Comparison of ENCODE assay signal across 9 cellular contexts in the genomic region with DNA sequence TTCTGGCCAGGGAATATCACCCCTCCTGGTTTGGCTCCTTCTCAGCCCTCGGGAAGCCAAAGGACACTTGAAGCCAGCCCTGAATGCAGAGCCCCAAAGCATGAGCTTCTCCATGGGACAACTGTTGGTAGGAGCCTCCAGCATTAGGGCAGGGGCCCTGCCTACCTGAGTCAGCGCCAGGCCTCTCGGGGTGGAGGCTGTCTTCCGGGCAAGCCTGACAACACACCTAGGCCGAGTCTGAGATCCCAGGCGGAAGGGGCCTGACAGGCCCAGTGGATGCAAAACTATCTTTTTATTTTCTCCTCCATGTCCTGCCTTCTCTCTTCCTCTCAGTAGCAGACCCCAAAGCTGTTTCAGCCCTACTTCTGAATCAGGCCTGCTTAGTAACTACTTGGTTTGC. TPM values are rescaled to one million over a fixed set of nuclear protein-coding genes. Genes with fewer than 3 reads are reported as not detected.
DNase-seq lines count a peak whose midpoint lies in the region; ATAC-seq and TF ChIP-seq lines count a peak whose summit lies in the region.
"Had no signal": no experiment of that assay in that cellular context is flagged by ENCODE, and none has a peak within 500 bp of the region (broad histone marks: within the 10 kb centered on the region; RNA-seq: fewer than 3 reads in every experiment).

No MANE protein-coding gene starts in this region.

- H3K4me3 ChIP-seq in hepatocyte (no peak overlapping the region), skeletal muscle tissue (ENCODE audit: low read length in 3 of 3) (no peak overlapping the region)

- H3K36me3 ChIP-seq in hepatocyte (replicated peaks; ENCODE audit: insufficient read depth, low read depth) = no peaks in the 10 kb centered on the region
- H3K36me3 ChIP-seq in skeletal muscle tissue (ENCODE audit: control insufficient read depth in 3 of 3, insufficient read depth in 3 of 3, low read length in 3 of 3) = peaks cover 0 to 8% (median 0%) of the 10 kb centered on the region in 3 donors

- no peak overlapping the region for H3K4ac ChIP-seq in H9 (ENCODE audit: low read depth, low read length)

- no peak overlapping the region for H3T11ph ChIP-seq in H9 (ENCODE audit: low read length)

- WGBS in H9 (ENCODE audit: extremely low coverage, insufficient read length, low lambda C conversion rate) = no CpG with 5 or more reads among the region's 6 CpGs
- WGBS in hepatocyte (ENCODE audit: low lambda C conversion rate, missing lambda C conversion rate) = 87% methylated on average over 6 of the region's 6 CpGs

- H3K27ac ChIP-seq in H9 (ENCODE audit: insufficient read length, low read depth, low read length) (no peak overlapping the region), hepatocyte (peak overlapping the region; percentile 99), skeletal muscle tissue (ENCODE audit: low read depth, low read length) (no peak overlapping the region)

- H3K36me3 Mint-ChIP-seq in H9 (ENCODE audit: insufficient read depth in 1 of 3, low read depth in 3 of 3) = peaks cover 2 to 10% (median 8%) of the 10 kb centered on the region in 3 experiments; a peak in 5 of 7 replicates
- H3K36me3 Mint-ChIP-seq in activated T-helper 1 cell treated with anti-CD3 and anti-CD28 coated beads, Interleukin-12 subunit alpha, Interleukin-12 subunit beta, Interleukin-2, Interleukin-4 antibody, amounts not matched to agents 30 ng/mL and 10 ng/mL and 1 ng/mL, durations not matched to agents 14 hours and 24 hours and 36 hours (ENCODE audit: low read depth) = peaks cover 22% of the 10 kb centered on the region

- no peaks in the 10 kb centered on the region for H3K9me3 ChIP-seq in H9 (ENCODE audit: control insufficient read depth, low read depth, low read length)
- no peaks in the 10 kb centered on the region for H3K9me3 ChIP-seq in hepatocyte (ENCODE audit: low read depth)
- no peaks in the 10 kb centered on the region for H3K9me3 ChIP-seq in skeletal muscle tissue (ENCODE audit: control insufficient read depth in 3 of 3, low read length in 3 of 3)

- no peaks in the 10 kb centered on the region for H4K20me1 ChIP-seq in H9 (ENCODE audit: control insufficient read depth, insufficient read depth, insufficient read length)
- peaks cover 68% of the 10 kb centered on the region for H4K20me1 ChIP-seq in hepatocyte (ENCODE audit: insufficient read depth, poor library complexity, severe bottlenecking)

- ATAC-seq in GM21723 (IDR thresholded peaks at IDR 0.05; ENCODE audit: unreplicated experiment) (no peak), omental fat pad (ENCODE audit: low FRiP score) (no peak), HG03457 (IDR thresholded peaks at IDR 0.05; ENCODE audit: unreplicated experiment) (no peak)

- no peak overlapping the region for H2AK5ac ChIP-seq in H9 (ENCODE audit: insufficient read length, low read length)

- H3K18ac ChIP-seq in H9 (ENCODE audit: insufficient read length, low read depth, low read length) = no peak overlapping the region

- H4K91ac ChIP-seq in H9 (ENCODE audit: insufficient read length, low read depth, low read length) = no peak overlapping the region

- H2BK20ac ChIP-seq in H9 (ENCODE audit: low read depth, low read length, poor library complexity, severe bottlenecking) = no peak overlapping the region

- H4K5ac ChIP-seq in H9 (ENCODE audit: insufficient read length, low read depth, low read length) = no peak overlapping the region

- no peaks in the 10 kb centered on the region; the same call in 1 of the 2 replicates for H3K27me3 Mint-ChIP-seq in H9 (ENCODE audit: low read depth)
- H3K27me3 Mint-ChIP-seq in activated T-helper 1 cell treated with anti-CD3 and anti-CD28 coated beads, Interleukin-12 subunit alpha, Interleukin-12 subunit beta, Interleukin-2, Interleukin-4 antibody, amounts not matched to agents 30 ng/mL and 10 ng/mL and 1 ng/mL, durations not matched to agents 14 hours and 24 hours and 36 hours (ENCODE audit: insufficient read depth) = no peaks in the 10 kb centered on the region

- intact Hi-C loops in activated T-helper 1 cell treated with anti-CD3 and anti-CD28 coated beads, Interleukin-12 subunit alpha, Interleukin-12 subunit beta, Interleukin-2, Interleukin-4 antibody, amounts not matched to agents 30 ng/mL and 10 ng/mL and 1 ng/mL, durations not matched to agents 14 hours and 24 hours and 36 hours (cut with micrococcal nuclease) = no loop called here

- H3K27me3 ChIP-seq in H9 (ENCODE audit: insufficient read depth, low read length) (no peaks in the 10 kb centered on the region), hepatocyte (no peaks in the 10 kb centered on the region), skeletal muscle tissue (ENCODE audit: control insufficient read depth in 3 of 3, insufficient read depth in 3 of 3, low read length in 3 of 3) (no peaks in the 10 kb centered on the region)

- H3K4me2 ChIP-seq in H9 (ENCODE audit: insufficient read depth, insufficient read length, low read length) (no peak overlapping the region), hepatocyte (peak overlapping the region; percentile 77)

- no peak overlapping the region for H3K56ac ChIP-seq in H9 (ENCODE audit: insufficient read length, low read depth, low read length)

- H3K4me1 ChIP-seq in H9 (ENCODE audit: insufficient read depth, low read length) (peaks cover 10% of the 10 kb centered on the region; the same call in 1 of the 2 replicates), hepatocyte (ENCODE audit: insufficient read depth) (peaks cover 29% of the 10 kb centered on the region), skeletal muscle tissue (ENCODE audit: control insufficient read depth in 3 of 3, insufficient read depth in 3 of 3, low read length in 3 of 3) (peaks cover 23 to 35% (median 27%) of the 10 kb centered on the region in 3 donors)

- DNase-seq in H9 (no peak), hepatocyte (ENCODE audit: low spot score) (peak; percentile 53), 8988T (no peak), omental fat pad (ENCODE audit: low spot score) (no peak)
- DNase-seq in activated T-helper 1 cell treated with anti-CD3 and anti-CD28 coated beads, Interleukin-12 subunit alpha, Interleukin-12 subunit beta, Interleukin-2, Interleukin-4 antibody, amounts not matched to agents 30 ng/mL and 10 ng/mL and 1 ng/mL, durations not matched to agents 14 hours and 24 hours and 36 hours (ENCODE audit: low spot score) = no peak
- DNase-seq: NCI-H1048 had no signal

- no peaks in the 10 kb centered on the region for H3K9me3 Mint-ChIP-seq in H9
- H3K9me3 Mint-ChIP-seq in activated T-helper 1 cell treated with anti-CD3 and anti-CD28 coated beads, Interleukin-12 subunit alpha, Interleukin-12 subunit beta, Interleukin-2, Interleukin-4 antibody, amounts not matched to agents 30 ng/mL and 10 ng/mL and 1 ng/mL, durations not matched to agents 14 hours and 24 hours and 36 hours = no peaks in the 10 kb centered on the region

- H2BK5ac ChIP-seq in H9 (ENCODE audit: insufficient read length, low read length) = no peak overlapping the region

- no peak for TF ChIP-seq CTCF in H9 (conservative IDR thresholded peaks at IDR 0.05)
- no peak for TF ChIP-seq CTCF in hepatocyte (IDR thresholded peaks at IDR 0.05; ENCODE audit: poor library complexity)
- no peak for TF ChIP-seq CTCF in omental fat pad (IDR thresholded peaks at IDR 0.05)

- no peak overlapping the region for H3K4me3 Mint-ChIP-seq in H9
- H3K4me3 Mint-ChIP-seq in activated T-helper 1 cell treated with anti-CD3 and anti-CD28 coated beads, Interleukin-12 subunit alpha, Interleukin-12 subunit beta, Interleukin-2, Interleukin-4 antibody, amounts not matched to agents 30 ng/mL and 10 ng/mL and 1 ng/mL, durations not matched to agents 14 hours and 24 hours and 36 hours = peak overlapping the region; percentile 86

- peak overlapping the region in 2 of 3 experiments; percentile 34 to 51; a peak in 3 of 7 replicates for H3K27ac Mint-ChIP-seq in H9
- peak overlapping the region; percentile 27 for H3K27ac Mint-ChIP-seq in activated T-helper 1 cell treated with anti-CD3 and anti-CD28 coated beads, Interleukin-12 subunit alpha, Interleukin-12 subunit beta, Interleukin-2, Interleukin-4 antibody, amounts not matched to agents 30 ng/mL and 10 ng/mL and 1 ng/mL, durations not matched to agents 14 hours and 24 hours and 36 hours

- H3K79me2 ChIP-seq in H9 (ENCODE audit: insufficient read depth, low read length) = peaks cover 9% of the 10 kb centered on the region; the same call in 1 of the 2 replicates
- peaks cover 87% of the 10 kb centered on the region for H3K79me2 ChIP-seq in hepatocyte

- no peak overlapping the region for H2BK120ac ChIP-seq in H9 (ENCODE audit: low read depth, low read length, poor library complexity, severe bottlenecking)

- H3K79me1 ChIP-seq in H9 (ENCODE audit: insufficient read depth, low read depth, low read length, poor library complexity, severe bottlenecking) = peaks cover 3% of the 10 kb centered on the region

- no peaks in the 10 kb centered on the region for H3K9me2 ChIP-seq in hepatocyte (replicated peaks; ENCODE audit: insufficient read depth)

- H2AFZ ChIP-seq in H9 (ENCODE audit: low read length) (no peak overlapping the region), hepatocyte (no peak overlapping the region)

- no peak overlapping the region for H3K23ac ChIP-seq in H9 (ENCODE audit: insufficient read length, low read depth, low read length)

- H3K23me2 ChIP-seq in H9 (ENCODE audit: insufficient read length, low read depth, low read length, poor library complexity, severe bottlenecking) = no peaks in the 10 kb centered on the region

- no peak overlapping the region for H4K8ac ChIP-seq in H9 (replicated peaks; ENCODE audit: insufficient read length, low read depth, low read length)

- no peak overlapping the region for H2BK12ac ChIP-seq in H9 (ENCODE audit: insufficient read length, low read depth, low read length)

- peaks cover 29 to 50% of the 10 kb centered on the region in 2 experiments for H3K4me1 Mint-ChIP-seq in H9
- peaks cover 69% of the 10 kb centered on the region for H3K4me1 Mint-ChIP-seq in activated T-helper 1 cell treated with anti-CD3 and anti-CD28 coated beads, Interleukin-12 subunit alpha, Interleukin-12 subunit beta, Interleukin-2, Interleukin-4 antibody, amounts not matched to agents 30 ng/mL and 10 ng/mL and 1 ng/mL, durations not matched to agents 14 hours and 24 hours and 36 hours (ENCODE audit: low read depth)

- H3K9ac ChIP-seq in H9 (ENCODE audit: extremely low read depth, insufficient read length, low read length) (no peak overlapping the region), skeletal muscle tissue (ENCODE audit: low read depth in 1 of 3, low read length in 3 of 3) (peak overlapping the region in 2 of 3 donors; percentile 33 to 57)

- no peak overlapping the region for H2BK15ac ChIP-seq in H9 (ENCODE audit: low read depth, low read length)

- H3K14ac ChIP-seq in H9 (ENCODE audit: insufficient read depth, low read length) = no peak overlapping the region

RNA-seq across cellular contexts. Expression of a gene that starts 27.6 kb away (rescaled TPM):
- total RNA-seq in H9 (2021) = 117 and 118 TPM in 2 replicates
- total RNA-seq in activated T-helper 1 cell treated with anti-CD3 and anti-CD28 coated beads, Interleukin-12 subunit alpha, Interleukin-12 subunit beta, Interleukin-2, Interleukin-4 antibody, amounts not matched to agents 30 ng/mL and 10 ng/mL and 1 ng/mL, durations not matched to agents 14 hours and 24 hours and 36 hours = 0.21 and 0.34 TPM in 2 replicates
- 4.3 and 4.4 TPM in 2 replicates for total RNA-seq in hepatocyte
- polyA plus RNA-seq in hepatocyte = 3.1 and 3.5 TPM in 2 replicates
- 4.2 TPM for total RNA-seq in skeletal muscle tissue
- under 1 TPM in 1 of 4 donors, not detected in 3; 0.32 TPM for total RNA-seq in omental fat pad

RNA-seq across cellular contexts. Expression of a gene that starts 49.5 kb away (rescaled TPM):
- total RNA-seq in H9 (2021) = 43.9 and 44.4 TPM in 2 replicates
- 25.3 and 31.6 TPM in 2 replicates for total RNA-seq in activated T-helper 1 cell treated with anti-CD3 and anti-CD28 coated beads, Interleukin-12 subunit alpha, Interleukin-12 subunit beta, Interleukin-2, Interleukin-4 antibody, amounts not matched to agents 30 ng/mL and 10 ng/mL and 1 ng/mL, durations not matched to agents 14 hours and 24 hours and 36 hours
- total RNA-seq in hepatocyte = 12.2 and 15.3 TPM in 2 replicates
- polyA plus RNA-seq in hepatocyte = 16.4 and 17.9 TPM in 2 replicates
- total RNA-seq in skeletal muscle tissue = 4.7 TPM
- total RNA-seq in omental fat pad = 10 to 100 TPM in 2 of 4 donors, 1 to 10 TPM in 2; 5.4 to 14.5 (median 8.2) TPM

RNA-seq across cellular contexts. Expression of a gene that starts 50.4 kb away (rescaled TPM):
- total RNA-seq in H9 (2021) (45.7 and 49.6 TPM in 2 replicates), hepatocyte (22.4 and 24.1 TPM in 2 replicates), skeletal muscle tissue (6.8 TPM), omental fat pad (10 to 100 TPM; 14.8 to 27.1 (median 23.4) TPM)
- total RNA-seq in activated T-helper 1 cell treated with anti-CD3 and anti-CD28 coated beads, Interleukin-12 subunit alpha, Interleukin-12 subunit beta, Interleukin-2, Interleukin-4 antibody, amounts not matched to agents 30 ng/mL and 10 ng/mL and 1 ng/mL, durations not matched to agents 14 hours and 24 hours and 36 hours = 44.7 and 46.0 TPM in 2 replicates
- 40.8 and 48.2 TPM in 2 replicates for polyA plus RNA-seq in hepatocyte

Comparison
In these comparisons a context has a peak if more than half of its experiments do, and no peak if none do; other contexts are left out.
1. RNA of a gene that starts 27.6 kb away (total RNA-seq): 117 to 118 TPM in H9; 4.3 to 4.4 TPM in hepatocyte, 4.2 TPM in skeletal muscle tissue (single experiment), 0.21 to 0.34 TPM in activated T-helper 1 cell treated with anti-CD3 and anti-CD28 coated beads, Interleukin-12 subunit alpha, Interleukin-12 subunit beta, Interleukin-2, Interleukin-4 antibody, amounts not matched to agents 30 ng/mL and 10 ng/mL and 1 ng/mL, durations not matched to agents 14 hours and 24 hours and 36 hours and 0.32 TPM in omental fat pad; every median in the first group is over 10 times any median in the second.